8 cellular contexts compared by ENCODE assay signal in genomic region chr15:65183847-65184159, GRCh38. TPM values are rescaled to one million over a fixed set of nuclear protein-coding genes. Genes with fewer than 3 reads are reported as not detected.
DNase-seq lines count a peak whose midpoint lies in the region; ATAC-seq and TF ChIP-seq lines count a peak whose summit lies in the region.

No MANE protein-coding gene starts in this region.

- no peak for ATAC-seq in HG03280 (IDR thresholded peaks at IDR 0.05; ENCODE audit: unreplicated experiment)

- H3K79me2 ChIP-seq in OCI-LY1 (ENCODE audit: insufficient read depth, low read length): peaks cover 35% of the 10 kb centered on the region

- H3K27me3 Mint-ChIP-seq in CD8-positive, alpha-beta memory T cell: no peaks in the 10 kb centered on the region
- no peaks in the 10 kb centered on the region for H3K27me3 Mint-ChIP-seq in endodermal cell (ENCODE audit: insufficient read depth)
- no peaks in the 10 kb centered on the region for H3K27me3 Mint-ChIP-seq in osteocyte (ENCODE audit: unreplicated experiment)

- H3F3A ChIP-seq in OCI-LY1 (ENCODE audit: insufficient read depth, low read length): no peaks in the 10 kb centered on the region

- no peaks in the 10 kb centered on the region for H3K9me2 ChIP-seq in OCI-LY1 (ENCODE audit: low read depth, low read length)

- no peaks in the 10 kb centered on the region for H3K27me3 ChIP-seq in CD8-positive, alpha-beta memory T cell (ENCODE audit: insufficient read depth, low read length, poor library complexity, severe bottlenecking)
- no peaks in the 10 kb centered on the region for H3K27me3 ChIP-seq in OCI-LY1 (ENCODE audit: insufficient read depth, low read length)
- H3K27me3 ChIP-seq in endodermal cell (ENCODE audit: control insufficient read depth, insufficient read depth, low read length, poor library complexity, severe bottlenecking): no peaks in the 10 kb centered on the region

- peaks cover 0 to 34% (median 1%) of the 10 kb centered on the region in 3 donors for H3K36me3 Mint-ChIP-seq in CD8-positive, alpha-beta memory T cell
- H3K36me3 Mint-ChIP-seq in endodermal cell (ENCODE audit: low read depth): peaks cover 14% of the 10 kb centered on the region
- H3K36me3 Mint-ChIP-seq in osteocyte (ENCODE audit: unreplicated experiment): peaks cover 4% of the 10 kb centered on the region

- peak overlapping the region; percentile 97 for H3K9ac ChIP-seq in OCI-LY1 (ENCODE audit: low read length)
- H3K9ac ChIP-seq in endodermal cell (ENCODE audit: extremely low read depth, low read length, poor library complexity, severe bottlenecking): peak overlapping the region; percentile 86

- no peaks in the 10 kb centered on the region for H4K20me1 ChIP-seq in OCI-LY1 (ENCODE audit: insufficient read depth, low read length)

- WGBS in endodermal cell (ENCODE audit: insufficient coverage in 1 of 2, insufficient read length in 1 of 2), 2 experiments: 40 to 68% methylated on average over 1 to 3 of the region's 4 CpGs

- peaks cover 27 to 52% (median 51%) of the 10 kb centered on the region in 3 donors for H3K4me1 Mint-ChIP-seq in CD8-positive, alpha-beta memory T cell
- peaks cover 4% of the 10 kb centered on the region for H3K4me1 Mint-ChIP-seq in endodermal cell
- peaks cover 31% of the 10 kb centered on the region for H3K4me1 Mint-ChIP-seq in osteocyte (ENCODE audit: unreplicated experiment)

- H3K4me1 ChIP-seq in CD8-positive, alpha-beta memory T cell (ENCODE audit: insufficient read depth, low read length): peaks cover 20% of the 10 kb centered on the region
- H3K4me1 ChIP-seq in OCI-LY1 (ENCODE audit: insufficient read depth, low read length, severe bottlenecking) (peaks cover 23% of the 10 kb centered on the region), endodermal cell (ENCODE audit: control insufficient read depth, insufficient read depth, low read length) (no peaks in the 10 kb centered on the region)

- H2AFZ ChIP-seq in OCI-LY1 (ENCODE audit: low read length): no peak overlapping the region

- intact Hi-C loops in head of caudate nucleus (cut with DNase I): loop anchor here (10.0 kb wide), 1 partner anchor 49 kb away; the partner anchor contains the start of gene PDCD7

- POLR2A ChIA-PET in CD8-positive, alpha-beta memory T cell (lab: Charles Lee): interaction anchor here (0.8 kb wide), 1 partner anchor 9 kb away, joined by 3 read pairs; no protein-coding TSS in a partner anchor

- H3K4me2 ChIP-seq in OCI-LY1 (ENCODE audit: low read length): peak overlapping the region; percentile 92

- peak overlapping the region; percentile 83 for H3K27ac ChIP-seq in CD8-positive, alpha-beta memory T cell (ENCODE audit: low read depth, low read length)
- H3K27ac ChIP-seq in OCI-LY1 (ENCODE audit: low read depth, low read length, poor library complexity, severe bottlenecking): peak overlapping the region; percentile 84
- no peak overlapping the region for H3K27ac ChIP-seq in endodermal cell (ENCODE audit: low read depth, low read length)

- TF ChIP-seq CTCF in OCI-LY1 (IDR thresholded peaks at IDR 0.05; ENCODE audit: low read length) (no peak), endodermal cell (conservative IDR thresholded peaks at IDR 0.05) (peak; percentile 39), osteocyte (IDR thresholded peaks at IDR 0.05) (no peak)

- peak overlapping the region; percentile 91 to 97 (median 94) for H3K27ac Mint-ChIP-seq in CD8-positive, alpha-beta memory T cell
- H3K27ac Mint-ChIP-seq in endodermal cell: peak overlapping the region; percentile 95
- H3K27ac Mint-ChIP-seq in osteocyte (ENCODE audit: unreplicated experiment): peak overlapping the region; percentile 98

- no peaks in the 10 kb centered on the region for H3K36me3 ChIP-seq in CD8-positive, alpha-beta memory T cell (ENCODE audit: insufficient read depth, low read length)
- H3K36me3 ChIP-seq in OCI-LY1 (ENCODE audit: insufficient read depth, low read length) (peaks cover 18% of the 10 kb centered on the region; the same call in 1 of the 2 replicates), endodermal cell (ENCODE audit: control insufficient read depth, insufficient read depth, low read length) (peaks cover 25% of the 10 kb centered on the region)

- no peaks in the 10 kb centered on the region for H3K9me3 Mint-ChIP-seq in CD8-positive, alpha-beta memory T cell
- H3K9me3 Mint-ChIP-seq in endodermal cell: no peaks in the 10 kb centered on the region
- no peaks in the 10 kb centered on the region for H3K9me3 Mint-ChIP-seq in osteocyte (ENCODE audit: unreplicated experiment)

- no peak for DNase-seq in CD8-positive, alpha-beta memory T cell
- no peak for DNase-seq in endodermal cell
- DNase-seq in osteocyte (ENCODE audit: extremely low spot score, unreplicated experiment): no peak
- DNase-seq in DMS114 treated with DMSO at 0.1 percent for 48 hours (lab: John Stamatoyannopoulos, UW; ENCODE audit: unreplicated experiment): no peak
- no peak for DNase-seq in head of caudate nucleus
- DNase-seq in cerebellar cortex (ENCODE audit: low spot score): no peak

- H3K9me3 ChIP-seq in CD8-positive, alpha-beta memory T cell (ENCODE audit: low read length): no peaks in the 10 kb centered on the region
- H3K9me3 ChIP-seq in OCI-LY1 (ENCODE audit: low read length) (no peaks in the 10 kb centered on the region), endodermal cell (ENCODE audit: control insufficient read depth, low read length) (no peaks in the 10 kb centered on the region)

- CTCF ChIA-PET in CD8-positive, alpha-beta memory T cell (lab: Charles Lee): no interaction called here

- peak overlapping the region; percentile 76 for H3K4me3 ChIP-seq in CD8-positive, alpha-beta memory T cell (ENCODE audit: low read length)
- peak overlapping the region; percentile 93 for H3K4me3 ChIP-seq in OCI-LY1 (ENCODE audit: low read depth, low read length, poor library complexity, severe bottlenecking)
- peak overlapping the region; percentile 91 for H3K4me3 ChIP-seq in endodermal cell (ENCODE audit: low read length)

- peak overlapping the region; percentile 93 to 96 (median 96) for H3K4me3 Mint-ChIP-seq in CD8-positive, alpha-beta memory T cell
- H3K4me3 Mint-ChIP-seq in endodermal cell (peak overlapping the region; percentile 86), osteocyte (ENCODE audit: unreplicated experiment) (peak overlapping the region; percentile 97)

RNA-seq across cellular contexts. Expression of gene CLPX, which starts 1.3 kb away (rescaled TPM):
- 10 to 100 TPM; 60.5 to 65.6 TPM for total RNA-seq in CD8-positive, alpha-beta memory T cell
- 28.9 TPM for polyA plus RNA-seq in CD8-positive, alpha-beta memory T cell
- total RNA-seq in endodermal cell (10 to 100 TPM; 60.5 to 62.7 TPM), osteocyte (62.8 and 64.0 TPM in 2 replicates)
- 34.6 TPM for polyA plus RNA-seq in endodermal cell (2013, experiment 1 of 2)
- 37.6 TPM for polyA plus RNA-seq in endodermal cell (2013, experiment 2 of 2)

RNA-seq across cellular contexts. Expression of gene CILP, which starts 27.5 kb away (rescaled TPM):
- total RNA-seq in CD8-positive, alpha-beta memory T cell: under 1 TPM in 1 of 2 experiments, not detected in 1; 0.04 TPM
- 0.08 TPM for polyA plus RNA-seq in CD8-positive, alpha-beta memory T cell
- under 1 TPM in 1 of 2 donors, not detected in 1; 0.07 TPM for total RNA-seq in endodermal cell
- 0.07 TPM for polyA plus RNA-seq in endodermal cell (2013, experiment 1 of 2)
- 0.08 TPM for polyA plus RNA-seq in endodermal cell (2013, experiment 2 of 2)
- 0.19 TPM in 1 of 2 replicates, not detected in the other for total RNA-seq in osteocyte

RNA-seq across cellular contexts. Expression of gene PDCD7, which starts 50.2 kb away (rescaled TPM):
- 10 to 100 TPM; 33.6 to 39.6 TPM for total RNA-seq in CD8-positive, alpha-beta memory T cell
- polyA plus RNA-seq in CD8-positive, alpha-beta memory T cell: 21.7 TPM
- total RNA-seq in endodermal cell: 10 to 100 TPM; 25.4 to 33.1 TPM
- 25.7 TPM for polyA plus RNA-seq in endodermal cell (2013, experiment 1 of 2)
- 20.7 TPM for polyA plus RNA-seq in endodermal cell (2013, experiment 2 of 2)
- 22.3 and 27.1 TPM in 2 replicates for total RNA-seq in osteocyte
